In the genomic region with DNA sequence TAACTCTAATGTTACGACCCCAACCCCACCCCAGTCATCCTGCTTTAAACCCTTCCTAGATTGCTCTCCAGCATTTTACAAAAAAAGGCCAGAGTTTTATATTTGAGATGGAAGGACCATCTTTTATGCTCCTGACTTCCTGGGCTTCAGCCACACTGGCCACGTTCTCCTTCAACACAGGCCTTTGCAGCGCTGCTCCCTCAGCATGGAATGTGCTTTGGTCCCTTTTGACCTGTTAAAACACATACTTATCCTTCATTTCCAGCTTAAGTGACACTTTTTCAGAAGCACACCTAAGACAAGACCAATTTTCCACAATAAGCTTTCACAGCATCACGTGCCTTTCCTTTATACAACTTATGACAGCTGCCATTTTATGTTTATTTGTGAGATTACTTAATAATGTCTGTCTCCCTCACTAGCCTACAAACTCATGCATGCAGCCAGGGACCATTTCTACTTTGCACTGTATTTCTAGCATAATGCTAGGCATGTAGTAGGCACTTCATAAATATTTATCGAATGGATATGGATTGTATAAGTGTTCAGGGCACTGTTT, we compare ENCODE assay signal across 21 cellular contexts. TPM values are rescaled to one million over a fixed set of nuclear protein-coding genes. Genes with fewer than 3 reads are reported as not detected.
DNase-seq lines count a peak whose midpoint lies in the region; ATAC-seq, FAIRE-seq and TF ChIP-seq lines count a peak whose summit lies in the region.
"Had no signal": no experiment of that assay in that cellular context is flagged by ENCODE, and none has a peak within 500 bp of the region (broad histone marks: within the 10 kb centered on the region; RNA-seq: fewer than 3 reads in every experiment).

No MANE protein-coding gene starts in this region.

- no peak overlapping the region for H3K9ac ChIP-seq in smooth muscle cell (ENCODE audit: low read depth)
- H3K9ac ChIP-seq: GM23248 had no signal

- H3K27ac ChIP-seq in left lung: peak overlapping the region in 1 of 2 donors; percentile 55
- no peak overlapping the region for H3K27ac ChIP-seq in smooth muscle cell (ENCODE audit: low read depth)
- H3K27ac ChIP-seq: GM23248 had no signal

- H3F3A ChIP-seq in smooth muscle cell (ENCODE audit: low read depth): no peaks in the 10 kb centered on the region

- 89% methylated on average over 5 of the region's 5 CpGs for WGBS in smooth muscle cell (ENCODE audit: low lambda C conversion rate)

- no peaks in the 10 kb centered on the region for H3K36me3 ChIP-seq in left lung
- H3K36me3 ChIP-seq in smooth muscle cell (ENCODE audit: low read depth): no peaks in the 10 kb centered on the region
- H3K36me3 ChIP-seq: BE2C had no signal

- H3K4me3 ChIP-seq in left lung (no peak overlapping the region), smooth muscle cell (no peak overlapping the region)
- H3K4me3 ChIP-seq: GM23248, K562 had no signal

- POLR2A ChIA-PET in activated CD8-positive, alpha-beta T cell treated with anti-CD3 and anti-CD28 coated beads for 36 hours (lab: Charles Lee): no interaction called here
- POLR2A ChIA-PET in activated CD8-positive, alpha-beta T cell treated with anti-CD3 and anti-CD28 coated beads, Interleukin-2, amount 10 ng/mL, durations not matched to agents 7 days and 5 days (lab: Charles Lee): no interaction called here

- DNase-seq in activated CD8-positive, alpha-beta T cell treated with anti-CD3 and anti-CD28 coated beads for 36 hours: no peak
- DNase-seq in activated CD8-positive, alpha-beta T cell treated with anti-CD3 and anti-CD28 coated beads, Interleukin-2, amount 10 ng/mL, durations not matched to agents 7 days and 5 days: no peak
- DNase-seq in Calu3 (no peak), left lung (no peak), smooth muscle cell (lab: John Stamatoyannopoulos, UW; ENCODE audit: unreplicated experiment) (no peak), RCC 7860 (ENCODE audit: low spot score) (no peak), DMS 273 treated with DMSO at 0.1 percent for 48 hours (lab: John Stamatoyannopoulos, UW) (no peak), GM12891 (ENCODE audit: insufficient read length, low spot score) (no peak)
- DNase-seq: BE2C; C1 segment of cervical spinal cord; Caco-2; CD4-positive, alpha-beta T cell; GM23248; HCEC 1CT; IMR-90 had no signal

- TF ChIP-seq POLR2A in GM12891 (IDR thresholded peaks at IDR 0.05; ENCODE audit: low read depth, low read length): no peak

- H3K36me3 Mint-ChIP-seq in activated CD8-positive, alpha-beta T cell treated with anti-CD3 and anti-CD28 coated beads for 36 hours (ENCODE audit: low read depth): peaks cover 8% of the 10 kb centered on the region
- peaks cover 25% of the 10 kb centered on the region for H3K36me3 Mint-ChIP-seq in activated CD8-positive, alpha-beta T cell treated with anti-CD3 and anti-CD28 coated beads, Interleukin-2, amount 10 ng/mL, durations not matched to agents 7 days and 5 days (ENCODE audit: low read depth)
- peaks cover 8% of the 10 kb centered on the region for H3K36me3 Mint-ChIP-seq in Calu3 (ENCODE audit: insufficient read depth, unreplicated experiment)

- no peaks in the 10 kb centered on the region for H3K79me2 ChIP-seq in smooth muscle cell (ENCODE audit: low read depth)

- H3K27me3 Mint-ChIP-seq in activated CD8-positive, alpha-beta T cell treated with anti-CD3 and anti-CD28 coated beads for 36 hours: no peaks in the 10 kb centered on the region
- no peaks in the 10 kb centered on the region for H3K27me3 Mint-ChIP-seq in activated CD8-positive, alpha-beta T cell treated with anti-CD3 and anti-CD28 coated beads, Interleukin-2, amount 10 ng/mL, durations not matched to agents 7 days and 5 days (ENCODE audit: low read depth)
- H3K27me3 Mint-ChIP-seq in Calu3 (ENCODE audit: unreplicated experiment): no peaks in the 10 kb centered on the region
- H3K27me3 Mint-ChIP-seq: CD4-positive, alpha-beta T cell had no signal

- peak overlapping the region; percentile 16 for H2AFZ ChIP-seq in smooth muscle cell (ENCODE audit: low read depth)
- H2AFZ ChIP-seq: GM23248 had no signal

- BruUV-seq in Calu3 (replicated peaks; lab: Mats Ljungman, UMichigan): no TSS peak

- FAIRE-seq in RCC 7860 (lab: Jason Lieb, UNC) (no peak), GM12891 (lab: Jason Lieb, UNC) (no peak)
- FAIRE-seq: G401.6, GM12892, GM18507, H54, HTR-8/SVneo, K562 had no signal

- H4K20me1 ChIP-seq in smooth muscle cell (ENCODE audit: low read depth): no peaks in the 10 kb centered on the region

- no peaks in the 10 kb centered on the region for H3K9me3 ChIP-seq in left lung
- no peaks in the 10 kb centered on the region for H3K9me3 ChIP-seq in smooth muscle cell (replicated peaks; ENCODE audit: low read depth)
- H3K9me3 ChIP-seq: BE2C, Caco-2 had no signal

- no peak overlapping the region for H3K4me2 ChIP-seq in smooth muscle cell

- H3K27ac Mint-ChIP-seq in activated CD8-positive, alpha-beta T cell treated with anti-CD3 and anti-CD28 coated beads for 36 hours: peak overlapping the region; percentile 55
- H3K27ac Mint-ChIP-seq in activated CD8-positive, alpha-beta T cell treated with anti-CD3 and anti-CD28 coated beads, Interleukin-2, amount 10 ng/mL, durations not matched to agents 7 days and 5 days: no peak overlapping the region
- peak overlapping the region; percentile 28 for H3K27ac Mint-ChIP-seq in Calu3 (ENCODE audit: unreplicated experiment)
- H3K27ac Mint-ChIP-seq: CD4-positive, alpha-beta T cell had no signal

- intact Hi-C loops in activated CD8-positive, alpha-beta T cell treated with anti-CD3 and anti-CD28 coated beads for 36 hours (cut with micrococcal nuclease): no loop called here
- intact Hi-C loops in Calu3 (cut with micrococcal nuclease; ENCODE audit: unreplicated experiment): loop anchor here (10.0 kb wide), 1 partner anchor 133 kb away; no protein-coding TSS in a partner anchor
- intact Hi-C loops in left lung (cut with DNase I): no loop called here

- ATAC-seq in activated CD8-positive, alpha-beta T cell treated with anti-CD3 and anti-CD28 coated beads for 36 hours: no peak
- ATAC-seq in activated CD8-positive, alpha-beta T cell treated with anti-CD3 and anti-CD28 coated beads, Interleukin-2, amount 10 ng/mL, durations not matched to agents 7 days and 5 days: no peak
- ATAC-seq in left lung: peak; percentile 75
- ATAC-seq: K562 had no signal

- no peak for TF ChIP-seq CTCF in activated CD8-positive, alpha-beta T cell treated with anti-CD3 and anti-CD28 coated beads for 36 hours (IDR thresholded peaks at IDR 0.05)
- TF ChIP-seq CTCF in Calu3 (IDR thresholded peaks at IDR 0.05; ENCODE audit: unreplicated experiment) (no peak), left lung (IDR thresholded peaks at IDR 0.05) (no peak), smooth muscle cell (IDR thresholded peaks at IDR 0.05; ENCODE audit: borderline replicate concordance, insufficient read depth, poor library complexity, severe bottlenecking) (no peak)

- CTCF ChIA-PET in activated CD8-positive, alpha-beta T cell treated with anti-CD3 and anti-CD28 coated beads for 36 hours (lab: Charles Lee): no interaction called here
- CTCF ChIA-PET in activated CD8-positive, alpha-beta T cell treated with anti-CD3 and anti-CD28 coated beads, Interleukin-2, amount 10 ng/mL, durations not matched to agents 7 days and 5 days (lab: Charles Lee): no interaction called here
- CTCF ChIA-PET in Calu3 (lab: Charles Lee): no interaction called here

- H3K4me1 ChIP-seq in left lung (no peaks in the 10 kb centered on the region), smooth muscle cell (ENCODE audit: low read depth) (no peaks in the 10 kb centered on the region)
- H3K4me1 ChIP-seq: Caco-2 had no signal

- H3K4me3 Mint-ChIP-seq in activated CD8-positive, alpha-beta T cell treated with anti-CD3 and anti-CD28 coated beads for 36 hours: no peak overlapping the region
- no peak overlapping the region for H3K4me3 Mint-ChIP-seq in activated CD8-positive, alpha-beta T cell treated with anti-CD3 and anti-CD28 coated beads, Interleukin-2, amount 10 ng/mL, durations not matched to agents 7 days and 5 days
- H3K4me3 Mint-ChIP-seq in Calu3 (ENCODE audit: low read depth, unreplicated experiment): no peak overlapping the region
- H3K4me3 Mint-ChIP-seq: CD4-positive, alpha-beta T cell had no signal

- H3K9me3 Mint-ChIP-seq in activated CD8-positive, alpha-beta T cell treated with anti-CD3 and anti-CD28 coated beads for 36 hours: no peaks in the 10 kb centered on the region
- peaks cover 13% of the 10 kb centered on the region for H3K9me3 Mint-ChIP-seq in activated CD8-positive, alpha-beta T cell treated with anti-CD3 and anti-CD28 coated beads, Interleukin-2, amount 10 ng/mL, durations not matched to agents 7 days and 5 days (ENCODE audit: insufficient read depth)
- H3K9me3 Mint-ChIP-seq in Calu3 (ENCODE audit: low read depth, unreplicated experiment): peaks cover 7% of the 10 kb centered on the region
- H3K9me3 Mint-ChIP-seq: CD4-positive, alpha-beta T cell had no signal

- H3K27me3 ChIP-seq in left lung: no peaks in the 10 kb centered on the region
- no peaks in the 10 kb centered on the region for H3K27me3 ChIP-seq in smooth muscle cell (ENCODE audit: low read depth)
- H3K27me3 ChIP-seq: BE2C had no signal

- peaks cover 48% of the 10 kb centered on the region for H3K4me1 Mint-ChIP-seq in activated CD8-positive, alpha-beta T cell treated with anti-CD3 and anti-CD28 coated beads for 36 hours (ENCODE audit: low read depth)
- peaks cover 48% of the 10 kb centered on the region for H3K4me1 Mint-ChIP-seq in activated CD8-positive, alpha-beta T cell treated with anti-CD3 and anti-CD28 coated beads, Interleukin-2, amount 10 ng/mL, durations not matched to agents 7 days and 5 days (ENCODE audit: low read depth)
- H3K4me1 Mint-ChIP-seq in Calu3 (ENCODE audit: low read depth, unreplicated experiment): peaks cover 55% of the 10 kb centered on the region

TF ChIP-seq in GM12891, 5 proteins besides CTCF, POLR2A, EP300 and RAD21 (continues in another document):
- TF ChIP-seq POU2F2 (IDR thresholded peaks at IDR 0.05; ENCODE audit: low read depth, low read length) (no peak), PAX5 (IDR thresholded peaks at IDR 0.05; ENCODE audit: insufficient read depth, low read length, severe bottlenecking) (no peak), SPI1 (IDR thresholded peaks at IDR 0.05; ENCODE audit: low read depth, low read length) (no peak)

RNA-seq across cellular contexts. Expression of a gene that starts 34.5 kb away (rescaled TPM):
- not detected for total RNA-seq in activated CD8-positive, alpha-beta T cell treated with anti-CD3 and anti-CD28 coated beads for 36 hours
- not detected for total RNA-seq in activated CD8-positive, alpha-beta T cell treated with anti-CD3 and anti-CD28 coated beads, Interleukin-2, amount 10 ng/mL, durations not matched to agents 7 days and 5 days
- total RNA-seq in Calu3 (2022) (2.6 TPM in 2 replicates), left lung (1 to 10 TPM in 1 of 2 donors, not detected in 1; 1.4 TPM), smooth muscle cell (not detected in 2 replicates)
- polyA plus RNA-seq in smooth muscle cell: not detected in 2 replicates
- not detected for polyA plus RNA-seq in GM12891 (2012; ENCODE audit: low read depth, missing spikeins)
- total RNA-seq: CD4-positive, alpha-beta T cell; K562 had no signal

RNA-seq across cellular contexts. Expression of a gene that starts 49.3 kb away (rescaled TPM):
- 1 to 10 TPM in 1 of 2 experiments, under 1 TPM in 1; 0.96 to 1.2 TPM for total RNA-seq in activated CD8-positive, alpha-beta T cell treated with anti-CD3 and anti-CD28 coated beads for 36 hours
- under 1 TPM; 0.68 to 0.97 TPM for total RNA-seq in activated CD8-positive, alpha-beta T cell treated with anti-CD3 and anti-CD28 coated beads, Interleukin-2, amount 10 ng/mL, durations not matched to agents 7 days and 5 days
- total RNA-seq in Calu3 (2022) (11.2 and 14.2 TPM in 2 replicates), left lung (1 to 10 TPM; 5.1 to 8.9 TPM), smooth muscle cell (3.1 and 5.7 TPM in 2 replicates)
- polyA plus RNA-seq in smooth muscle cell: 4.5 and 5.4 TPM in 2 replicates
- 1.4 TPM for polyA plus RNA-seq in GM12891 (2012; ENCODE audit: low read depth, missing spikeins)
- total RNA-seq: CD4-positive, alpha-beta T cell had no signal
